1 cellular context compared by ENCODE assay signal in the genomic region with DNA sequence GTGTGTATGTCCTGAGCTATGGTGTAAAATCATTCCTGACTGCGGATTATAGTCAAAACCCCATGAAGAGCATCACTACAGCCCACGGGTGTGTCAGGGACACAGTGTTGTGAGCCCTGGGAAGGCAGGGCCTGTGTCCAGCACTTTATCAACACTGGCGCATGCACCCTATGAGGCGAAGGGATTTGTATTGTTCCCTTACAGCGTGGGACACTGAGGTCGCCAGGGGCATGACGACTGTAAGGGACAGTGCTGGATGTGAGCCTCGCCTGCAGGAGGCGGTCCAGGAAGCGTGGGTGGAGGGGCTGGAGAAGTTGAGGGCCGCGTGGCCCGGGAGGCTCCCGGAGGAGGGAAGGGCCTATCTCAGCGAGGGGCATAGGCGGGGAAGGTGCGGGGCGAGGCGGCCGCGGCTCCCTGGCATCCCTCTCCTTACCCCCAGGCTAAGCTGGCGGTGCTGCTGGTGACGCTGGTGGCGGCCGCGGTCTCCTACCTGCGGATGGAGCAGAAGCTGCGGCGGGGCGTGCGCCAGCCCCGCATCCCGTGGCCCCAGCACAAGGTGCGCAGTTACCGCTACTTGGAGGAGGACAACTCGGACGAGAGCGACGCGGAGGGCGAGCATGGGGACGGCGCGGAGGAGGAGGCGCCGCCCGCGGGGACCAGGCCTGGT.
TF ChIP-seq lines count a peak whose summit lies in the region.

No MANE protein-coding gene starts in this region.

TF ChIP-seq in WTC11, 78 proteins besides CTCF, POLR2A, EP300 and RAD21:
- TF ChIP-seq, protein P1, sequence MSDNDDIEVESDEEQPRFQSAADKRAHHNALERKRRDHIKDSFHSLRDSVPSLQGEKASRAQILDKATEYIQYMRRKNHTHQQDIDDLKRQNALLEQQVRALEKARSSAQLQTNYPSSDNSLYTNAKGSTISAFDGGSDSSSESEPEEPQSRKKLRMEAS (CRISPR knock-in tag; IDR thresholded peaks at IDR 0.05) = 0 out of 2 replicates have a peak, but pooled peaks have one; percentile 25
TF ChIP-seq in WTC11: peak in this region for 1; not testable (repeated sequence) for 77.
